ENCODE assay signal across 8 cellular contexts in genomic region chr6:30557683-30557981, GRCh38. TPM values are rescaled to one million over a fixed set of nuclear protein-coding genes. Genes with fewer than 3 reads are reported as not detected.
DNase-seq lines count a peak whose midpoint lies in the region; ATAC-seq and TF ChIP-seq lines count a peak whose summit lies in the region.

No MANE protein-coding gene starts in this region.

- CTCF ChIA-PET in activated naive CD4-positive, alpha-beta T cell treated with anti-CD3 and anti-CD28 coated beads, Interleukin-2, amount 10 ng/mL, durations not matched to agents 7 days and 5 days (lab: Charles Lee) = interaction anchor here (0.9 to 1.7 kb wide), 8 partner anchors 13 to 173 kb away, joined by 3 to 10 read pairs (median 4); partner anchors contain the start of gene ABCF1

- peaks cover 38% of the 10 kb centered on the region for H3K36me3 Mint-ChIP-seq in activated naive CD4-positive, alpha-beta T cell treated with anti-CD3 and anti-CD28 coated beads, Interleukin-2, amount 10 ng/mL, durations not matched to agents 7 days and 5 days
- H3K36me3 Mint-ChIP-seq in T-helper 2 cell treated with Interferon-gamma antibody and Interleukin-4, amounts not matched to agents 5 μg/mL and 100 μg/mL, for 36 hours (ENCODE audit: low read depth) = peaks cover 35% of the 10 kb centered on the region

- peak overlapping the region; percentile 100 for H3K27ac Mint-ChIP-seq in activated naive CD4-positive, alpha-beta T cell treated with anti-CD3 and anti-CD28 coated beads, Interleukin-2, amount 10 ng/mL, durations not matched to agents 7 days and 5 days
- peak overlapping the region; percentile 99 for H3K27ac Mint-ChIP-seq in T-helper 2 cell treated with Interferon-gamma antibody and Interleukin-4, amounts not matched to agents 5 μg/mL and 100 μg/mL, for 36 hours

- H3K4me1 ChIP-seq in esophagus squamous epithelium (peaks cover 7 to 33% (median 20%) of the 10 kb centered on the region in 3 donors), rectal smooth muscle tissue (ENCODE audit: control insufficient read depth, insufficient read depth, low read length) (peaks cover 7% of the 10 kb centered on the region)

- peak overlapping the region; percentile 77 for H3K9ac ChIP-seq in rectal smooth muscle tissue (ENCODE audit: low read length)

- H3K27me3 ChIP-seq in esophagus squamous epithelium (no peaks in the 10 kb centered on the region), rectal smooth muscle tissue (ENCODE audit: control insufficient read depth, insufficient read depth, low read length) (no peaks in the 10 kb centered on the region)

- no peaks in the 10 kb centered on the region for H3K9me3 Mint-ChIP-seq in activated naive CD4-positive, alpha-beta T cell treated with anti-CD3 and anti-CD28 coated beads, Interleukin-2, amount 10 ng/mL, durations not matched to agents 7 days and 5 days
- H3K9me3 Mint-ChIP-seq in T-helper 2 cell treated with Interferon-gamma antibody and Interleukin-4, amounts not matched to agents 5 μg/mL and 100 μg/mL, for 36 hours = no peaks in the 10 kb centered on the region

- intact Hi-C loops in esophagus squamous epithelium (cut with DNase I) = no loop called here

- DNase-seq in activated naive CD4-positive, alpha-beta T cell treated with anti-CD3 and anti-CD28 coated beads, Interleukin-2, amount 10 ng/mL, durations not matched to agents 7 days and 5 days = no peak
- DNase-seq in activated naive CD4-positive, alpha-beta T cell treated with anti-CD3 and anti-CD28 coated beads, Interleukin-2, amount 50 U/mL, for 16 hours = no peak
- DNase-seq in T-helper 2 cell treated with Interferon-gamma antibody and Interleukin-4, amounts not matched to agents 5 μg/mL and 100 μg/mL, for 36 hours (ENCODE audit: low spot score) = no peak
- DNase-seq in esophagus squamous epithelium (lab: John Stamatoyannopoulos, UW) (no peak), middle frontal gyrus (ENCODE audit: extremely low spot score, low spot score) (no peak), HCEC 1CT (no peak)

- no peak for ATAC-seq in GM18867 (IDR thresholded peaks at IDR 0.05; ENCODE audit: unreplicated experiment)

- peak overlapping the region; percentile 97 for H3K4me3 Mint-ChIP-seq in activated naive CD4-positive, alpha-beta T cell treated with anti-CD3 and anti-CD28 coated beads, Interleukin-2, amount 10 ng/mL, durations not matched to agents 7 days and 5 days
- peak overlapping the region; percentile 94 for H3K4me3 Mint-ChIP-seq in T-helper 2 cell treated with Interferon-gamma antibody and Interleukin-4, amounts not matched to agents 5 μg/mL and 100 μg/mL, for 36 hours

- H3K27ac ChIP-seq in esophagus squamous epithelium = peak overlapping the region; percentile 96 to 100 (median 99)
- H3K27ac ChIP-seq in rectal smooth muscle tissue (ENCODE audit: low read depth, low read length) = peak overlapping the region; percentile 98

- H3K4me1 Mint-ChIP-seq in activated naive CD4-positive, alpha-beta T cell treated with anti-CD3 and anti-CD28 coated beads, Interleukin-2, amount 10 ng/mL, durations not matched to agents 7 days and 5 days = peaks cover 43% of the 10 kb centered on the region
- H3K4me1 Mint-ChIP-seq in T-helper 2 cell treated with Interferon-gamma antibody and Interleukin-4, amounts not matched to agents 5 μg/mL and 100 μg/mL, for 36 hours (ENCODE audit: low read depth) = peaks cover 19% of the 10 kb centered on the region

- TF ChIP-seq POLR2A in esophagus squamous epithelium (IDR thresholded peaks at IDR 0.05) = no peak

- TF ChIP-seq CTCF in esophagus squamous epithelium (IDR thresholded peaks at IDR 0.05) = no peak

- no peaks in the 10 kb centered on the region for H3K9me3 ChIP-seq in esophagus squamous epithelium

- WGBS in esophagus squamous epithelium, 2 donors = 2 to 4% methylated on average over 6 of the region's 6 CpGs

- H3K36me3 ChIP-seq in esophagus squamous epithelium = peaks cover 10 to 36% (median 14%) of the 10 kb centered on the region in 3 donors
- peaks cover 18% of the 10 kb centered on the region for H3K36me3 ChIP-seq in rectal smooth muscle tissue (ENCODE audit: control insufficient read depth, insufficient read depth, low read length)

- peak overlapping the region; percentile 54 to 100 (median 92) for H3K4me3 ChIP-seq in esophagus squamous epithelium
- peak overlapping the region; percentile 97 for H3K4me3 ChIP-seq in rectal smooth muscle tissue (ENCODE audit: low read length)

- H3K27me3 Mint-ChIP-seq in activated naive CD4-positive, alpha-beta T cell treated with anti-CD3 and anti-CD28 coated beads, Interleukin-2, amount 10 ng/mL, durations not matched to agents 7 days and 5 days = no peaks in the 10 kb centered on the region
- H3K27me3 Mint-ChIP-seq in T-helper 2 cell treated with Interferon-gamma antibody and Interleukin-4, amounts not matched to agents 5 μg/mL and 100 μg/mL, for 36 hours (ENCODE audit: low read depth) = no peaks in the 10 kb centered on the region

RNA-seq across cellular contexts. Expression of gene PRR3, which starts 0.5 kb away (rescaled TPM):
- total RNA-seq in esophagus squamous epithelium = 10 to 100 TPM in 1 of 4 donors, 1 to 10 TPM in 3; 3.2 to 11.6 (median 5.8) TPM

RNA-seq across cellular contexts. Expression of gene GNL1, which starts 1.3 kb away (rescaled TPM):
- 10 to 100 TPM; 12.7 to 37.2 (median 20.5) TPM for total RNA-seq in esophagus squamous epithelium

RNA-seq across cellular contexts. Expression of gene ABCF1, which starts 13.6 kb away (rescaled TPM):
- total RNA-seq in esophagus squamous epithelium = 10 to 100 TPM; 31.0 to 42.3 (median 36.0) TPM

RNA-seq across cellular contexts. Expression of gene PPP1R10, which starts 59.4 kb away (rescaled TPM):
- 10 to 100 TPM; 24.2 to 32.6 (median 25.9) TPM for total RNA-seq in esophagus squamous epithelium
